In genomic region chr9:92638621-92639101, GRCh38 we compare ENCODE assay signal across 15 cellular contexts.
"Had no signal": no experiment of that assay in that cellular context is flagged by ENCODE, and none has a peak within 500 bp of the region (broad histone marks: within the 10 kb centered on the region; RNA-seq: fewer than 3 reads in every experiment).

No MANE protein-coding gene starts in this region.

- H3K4me1 ChIP-seq: prostate gland, right lobe of liver, SJSA1 had no signal

- H3K27me3 ChIP-seq: brain microvascular endothelial cell, dorsolateral prefrontal cortex, foreskin keratinocyte, neutrophil, right lobe of liver, SJSA1, tibial nerve had no signal

- H3K9me3 ChIP-seq: neutrophil, prostate gland, right lobe of liver, SJSA1, tibial nerve had no signal

- H3K27ac ChIP-seq: brain microvascular endothelial cell, foreskin keratinocyte, neutrophil, prostate gland, right lobe of liver, SJSA1, tibial nerve had no signal

- DNase-seq: activated CD4-positive, alpha-beta T cell treated with anti-CD3 and anti-CD28 coated beads, Interleukin-2, amount 50 U/mL, for 48 hours; activated effector memory CD4-positive, alpha-beta T cell treated with anti-CD3 and anti-CD28 coated beads, Interleukin-2, amount 50 U/mL, for 16 hours; amygdala; brain microvascular endothelial cell; foreskin keratinocyte; left cardiac atrium; naive B cell; stimulated activated CD4-positive, alpha-beta T cell treated with anti-CD3 and anti-CD28 coated beads, Interleukin-4, amount 100 ng/mL, for 1 hour had no signal

- H3K4me3 ChIP-seq: dorsolateral prefrontal cortex, lung, prostate gland, right lobe of liver, SJSA1, tibial nerve had no signal
